26 cellular contexts compared by ENCODE assay signal in genomic region chr12:80531646-80532045, GRCh38.
"Had no signal": no experiment of that assay in that cellular context is flagged by ENCODE, and none has a peak within 500 bp of the region (broad histone marks: within the 10 kb centered on the region; RNA-seq: fewer than 3 reads in every experiment).

No MANE protein-coding gene starts in this region.

- H3K27ac ChIP-seq: brain microvascular endothelial cell, coronary artery, dorsolateral prefrontal cortex had no signal

- DNase-seq: activated CD4-positive, alpha-beta memory T cell treated with anti-CD3 and anti-CD28 coated beads, Interleukin-2, amount 10 ng/mL, durations not matched to agents 7 days and 5 days; activated CD4-positive, alpha-beta T cell treated with anti-CD3 and anti-CD28 coated beads for 36 hours; activated CD4-positive, alpha-beta T cell treated with anti-CD3 and anti-CD28 coated beads, Interleukin-2, amount 10 ng/mL, durations not matched to agents 7 days and 5 days; activated CD4-positive, alpha-beta T cell treated with anti-CD3 and anti-CD28 coated beads, Interleukin-2, amount 50 U/mL, for 4 hours; activated CD4-positive, CD25-positive, alpha-beta regulatory T cell; activated CD4-positive, CD25-positive, alpha-beta regulatory T cell treated with anti-CD3 and anti-CD28 coated beads, Interleukin-2, amount 50 U/mL, for 72 hours; activated CD8-positive, alpha-beta memory T cell treated with anti-CD3 and anti-CD28 coated beads, Interleukin-2, amount 50 U/mL, for 48 hours; activated gamma-delta T cell; activated naive CD4-positive, alpha-beta T cell; activated naive CD4-positive, alpha-beta T cell treated with anti-CD3 and anti-CD28 coated beads, Interleukin-2, amount 10 ng/mL, durations not matched to agents 7 days and 5 days; activated naive CD8-positive, alpha-beta T cell treated with anti-CD3 and anti-CD28 coated beads, Interleukin-2, amount 10 ng/mL, durations not matched to agents 7 days and 5 days; activated T-cell treated with anti-CD3 and anti-CD28 coated beads for 4 hours; activated T-cell treated with anti-CD3 and anti-CD28 coated beads, Interleukin-2, amount 50 U/mL, for 24 hours; activated T-cell treated with anti-CD3 and anti-CD28 coated beads, Interleukin-2, amount 50 U/mL, for 72 hours; amniotic stem cell; anterior cingulate cortex; brain microvascular endothelial cell; dorsolateral prefrontal cortex; effector memory CD4-positive, alpha-beta T cell; endodermal cell; head of caudate nucleus; T-helper 1 cell; T-helper 2 cell had no signal

- H3K27me3 ChIP-seq: brain microvascular endothelial cell, dorsolateral prefrontal cortex had no signal

- H3K36me3 ChIP-seq: brain microvascular endothelial cell had no signal

- ATAC-seq: activated CD4-positive, alpha-beta T cell treated with anti-CD3 and anti-CD28 coated beads for 36 hours; activated naive CD4-positive, alpha-beta T cell treated with anti-CD3 and anti-CD28 coated beads, Interleukin-2, amount 50 U/mL, for 72 hours; activated T-cell treated with anti-CD3 and anti-CD28 coated beads, Interleukin-2, amount 50 U/mL, for 72 hours; esophagus mucosa had no signal

- H3K4me3 ChIP-seq: coronary artery, dorsolateral prefrontal cortex had no signal
